28 cellular contexts compared by ENCODE assay signal in the genomic region with DNA sequence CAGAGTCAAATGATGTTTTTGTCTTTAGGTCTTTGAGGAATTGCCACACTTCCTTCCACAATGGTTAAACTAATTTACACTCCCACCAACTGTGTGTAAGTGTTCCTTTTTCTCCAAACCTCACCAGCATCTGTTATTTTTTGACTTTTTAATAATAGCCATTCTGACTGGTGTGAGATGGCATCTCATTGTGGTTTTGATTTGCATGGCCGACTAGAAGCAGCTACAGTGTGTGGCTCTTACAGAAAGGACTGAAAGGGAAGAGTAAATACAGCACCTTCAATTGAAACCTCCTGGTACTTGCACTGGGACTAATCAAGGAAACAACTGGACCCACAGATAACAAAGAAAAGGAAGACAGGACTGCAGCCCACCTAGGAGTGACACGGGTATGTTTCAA.
"Had no signal": no experiment of that assay in that cellular context is flagged by ENCODE, and none has a peak within 500 bp of the region (broad histone marks: within the 10 kb centered on the region; RNA-seq: fewer than 3 reads in every experiment).

No MANE protein-coding gene starts in this region.

- H3K36me3 ChIP-seq: lower lobe of right lung, neural progenitor cell, neutrophil, right atrium auricular region, suprapubic skin, thoracic aorta, tibial artery, upper lobe of right lung had no signal

- DNase-seq: islet precursor cell; left cardiac atrium; lower lobe of right lung; mammary epithelial cell; mesenchymal stem cell; naive B cell; natural killer cell; nephron progenitor cell; occipital lobe; stimulated activated CD4-positive, alpha-beta T cell treated with anti-CD3 and anti-CD28 coated beads, Interleukin-12 subunit alpha, Interleukin-12 subunit beta, amount 100 ng/mL, for 4 hours; stimulated activated CD4-positive, alpha-beta T cell treated with anti-CD3 and anti-CD28 coated beads, Interleukin-15, amount 100 ng/mL, for 24 hours; stimulated activated CD4-positive, alpha-beta T cell treated with anti-CD3 and anti-CD28 coated beads, Interleukin-4, amount 100 ng/mL, for 24 hours; stimulated activated naive CD4-positive, alpha-beta T cell; tibial artery; trophoblast cell; upper lobe of right lung had no signal

- H3K9me3 ChIP-seq: lower lobe of right lung, neutrophil, right atrium auricular region, thoracic aorta, upper lobe of right lung had no signal

- H3K4me3 ChIP-seq: hepatocyte, lower lobe of right lung, neural progenitor cell, right atrium auricular region, skin epidermis, suprapubic skin, thoracic aorta, tibial artery, upper lobe of right lung had no signal

- H2AFZ ChIP-seq: hepatocyte, neural progenitor cell had no signal

- H3K79me2 ChIP-seq: hepatocyte had no signal

- H3K9ac ChIP-seq: neural progenitor cell had no signal

- H3K4me3 Mint-ChIP-seq: natural killer cell; nephron progenitor cell; neural progenitor cell; stimulated activated effector memory CD8-positive, alpha-beta T cell treated with anti-CD3 and anti-CD28 coated beads, Interleukin-12 subunit alpha, Interleukin-12 subunit beta, amount 100 ng/mL, for 72 hours; stimulated activated naive CD8-positive, alpha-beta T cell treated with anti-CD3 and anti-CD28 coated beads, Interleukin-15, Interleukin-2, amounts not matched to agents 100 ng/mL and 50 ng/mL, for 24 hours had no signal

- ATAC-seq: left cardiac atrium; left lobe of liver; lower lobe of right lung; natural killer cell; sciatic nerve; stimulated activated effector memory CD8-positive, alpha-beta T cell treated with anti-CD3 and anti-CD28 coated beads, Interleukin-12 subunit alpha, Interleukin-12 subunit beta, amount 100 ng/mL, for 72 hours; upper lobe of right lung had no signal

- H3K4me1 Mint-ChIP-seq: naive B cell; natural killer cell; nephron progenitor cell; neural progenitor cell; stimulated activated effector memory CD8-positive, alpha-beta T cell treated with anti-CD3 and anti-CD28 coated beads, Interleukin-12 subunit alpha, Interleukin-12 subunit beta, amount 100 ng/mL, for 72 hours had no signal

- H3K27ac Mint-ChIP-seq: naive B cell; natural killer cell; nephron progenitor cell; neural progenitor cell; progenitor cell of endocrine pancreas; stimulated activated effector memory CD8-positive, alpha-beta T cell treated with anti-CD3 and anti-CD28 coated beads, Interleukin-12 subunit alpha, Interleukin-12 subunit beta, amount 100 ng/mL, for 72 hours; stimulated activated naive CD8-positive, alpha-beta T cell treated with anti-CD3 and anti-CD28 coated beads, Interleukin-15, Interleukin-2, amounts not matched to agents 100 ng/mL and 50 ng/mL, for 24 hours had no signal

- H3K4me1 ChIP-seq: lower lobe of right lung, right atrium auricular region, suprapubic skin, tibial artery, upper lobe of right lung had no signal

- H3K4me2 ChIP-seq: hepatocyte, neural progenitor cell had no signal

- H3K9me3 Mint-ChIP-seq: neural progenitor cell had no signal

- H3K27ac ChIP-seq: hepatocyte, lower lobe of right lung, neural progenitor cell, neutrophil, right atrium auricular region, skin epidermis, suprapubic skin, thoracic aorta, tibial artery, upper lobe of right lung had no signal

- H3K27me3 Mint-ChIP-seq: naive B cell; progenitor cell of endocrine pancreas; stimulated activated naive CD8-positive, alpha-beta T cell treated with anti-CD3 and anti-CD28 coated beads, Interleukin-15, Interleukin-2, amounts not matched to agents 100 ng/mL and 50 ng/mL, for 24 hours had no signal

- H3K27me3 ChIP-seq: hepatocyte, neural progenitor cell, neutrophil, right atrium auricular region, suprapubic skin, tibial artery, upper lobe of right lung had no signal

- H3K36me3 Mint-ChIP-seq: naive B cell; natural killer cell; neural progenitor cell; stimulated activated effector memory CD8-positive, alpha-beta T cell treated with anti-CD3 and anti-CD28 coated beads, Interleukin-12 subunit alpha, Interleukin-12 subunit beta, amount 100 ng/mL, for 72 hours had no signal
